14 cellular contexts compared by ENCODE assay signal in genomic region chr12:76329163-76329562, GRCh38. TPM values are rescaled to one million over a fixed set of nuclear protein-coding genes. Genes with fewer than 3 reads are reported as not detected.
DNase-seq lines count a peak whose midpoint lies in the region; ATAC-seq and TF ChIP-seq lines count a peak whose summit lies in the region.
"Had no signal": no experiment of that assay in that cellular context is flagged by ENCODE, and none has a peak within 500 bp of the region (broad histone marks: within the 10 kb centered on the region; RNA-seq: fewer than 3 reads in every experiment).

No MANE protein-coding gene starts in this region.

- H3K36me3 ChIP-seq in IMR-90 (ENCODE audit: control insufficient read depth, insufficient read depth, low read length) (no peaks in the 10 kb centered on the region), mammary epithelial cell (ENCODE audit: insufficient read depth, low read length) (no peaks in the 10 kb centered on the region)
- H3K36me3 ChIP-seq: WERI-Rb-1 had no signal

- no CpG with 5 or more reads among the region's 2 CpGs for WGBS in IMR-90 (ENCODE audit: extremely low coverage in 2 of 2, insufficient read length in 1 of 2), 2 experiments
- 39% methylated on average over 2 of the region's 2 CpGs for WGBS in mammary epithelial cell (ENCODE audit: low coverage, missing lambda C conversion rate)

- no peak for TF ChIP-seq CTCF in AG09309 (IDR thresholded peaks at IDR 0.05; ENCODE audit: control insufficient read depth, insufficient read depth, low read depth, low read length, missing control alignments)
- no peak for TF ChIP-seq CTCF in IMR-90 (conservative IDR thresholded peaks at IDR 0.05; ENCODE audit: low read depth, low read length)
- no peak for TF ChIP-seq CTCF in mammary epithelial cell (conservative IDR thresholded peaks at IDR 0.05 in 1 of 2, IDR thresholded peaks at IDR 0.05 in 1 of 2; ENCODE audit: extremely low read depth in 1 of 2, insufficient read depth in 1 of 2, low read depth in 1 of 2, low read length in 2 of 2)

- dilution Hi-C loops in IMR-90 (cut with HindIII; ENCODE audit: low sequenced_read_pairs, unreplicated experiment) (no loop called here), mammary epithelial cell (cut with HindIII; ENCODE audit: low sequenced_read_pairs) (no loop called here)

- H3K4me3 ChIP-seq in AG09309 (ENCODE audit: control insufficient read depth, low read depth, low read length) (no peak overlapping the region), IMR-90 (ENCODE audit: insufficient read depth, low read depth, low read length) (no peak overlapping the region), mammary epithelial cell (replicated peaks in 1 of 3; ENCODE audit: insufficient read depth in 1 of 3, low read depth in 2 of 3, low read length in 3 of 3) (no peak overlapping the region)
- H3K4me3 ChIP-seq: GM12878 had no signal

- CTCF ChIA-PET in IMR-90 (lab: Yijun Ruan, JAX) (interaction anchor here (1.2 kb wide), 1 partner anchor 8 kb away, joined by 3 read pairs; no protein-coding TSS in a partner anchor), mammary epithelial cell (lab: Charles Lee; ENCODE audit: low non-redundant PET) (no interaction called here)

- H4K5ac ChIP-seq in IMR-90 (ENCODE audit: low read depth, low read length), result no peak overlapping the region

- TF ChIP-seq POLR2A in IMR-90 (IDR thresholded peaks at IDR 0.05; ENCODE audit: low read depth, low read length), result no peak

- no peaks in the 10 kb centered on the region for H3K27me3 ChIP-seq in IMR-90 (ENCODE audit: control insufficient read depth, insufficient read depth, low read length)
- H3K27me3 ChIP-seq in mammary epithelial cell (ENCODE audit: insufficient read depth, low read length), result no peaks in the 10 kb centered on the region

- no peak overlapping the region for H4K91ac ChIP-seq in IMR-90 (ENCODE audit: insufficient read depth, low read depth, low read length)

- H2AK5ac ChIP-seq in IMR-90 (ENCODE audit: low read depth, low read length), result no peak overlapping the region

- H4K20me1 ChIP-seq in IMR-90 (ENCODE audit: insufficient read depth, low read length) (no peaks in the 10 kb centered on the region), mammary epithelial cell (ENCODE audit: insufficient read depth, low read length) (no peaks in the 10 kb centered on the region)

- ATAC-seq in IMR-90 (ENCODE audit: low read depth), result peak; percentile 91
- ATAC-seq: activated T-cell treated with anti-CD3 and anti-CD28 coated beads, Interleukin-2, amount 50 U/mL, for 72 hours; GM12878; stimulated activated naive B cell treated with anti-CD40 and anti-IgM and Interleukin-4, amounts not matched to agents 10 μg/mL and 1 μg/mL and 100 μg/mL, for 72 hours had no signal

- H3K9me3 ChIP-seq in IMR-90 (ENCODE audit: control insufficient read depth, insufficient read depth, low read length), result peaks cover 2% of the 10 kb centered on the region; the same call in 1 of the 2 replicates
- H3K9me3 ChIP-seq in mammary epithelial cell (replicated peaks; ENCODE audit: insufficient read depth, low read length), result no peaks in the 10 kb centered on the region

- H3K4ac ChIP-seq in IMR-90 (ENCODE audit: low read depth, low read length), result peak overlapping the region; percentile 39; the same call in 1 of the 2 replicates

- no peaks in the 10 kb centered on the region for H3K4me1 ChIP-seq in IMR-90 (ENCODE audit: control insufficient read depth, insufficient read depth, low read length)
- H3K4me1 ChIP-seq in mammary epithelial cell (ENCODE audit: insufficient read depth, low read length), result peaks cover 13% of the 10 kb centered on the region

- no peak overlapping the region for H3K4me2 ChIP-seq in IMR-90 (ENCODE audit: low read depth, low read length)
- H3K4me2 ChIP-seq in mammary epithelial cell (ENCODE audit: insufficient read depth, low read depth, low read length), result peak overlapping the region; percentile 45

- H3K27ac ChIP-seq in IMR-90 (ENCODE audit: insufficient read depth, low read length) (no peak overlapping the region), mammary epithelial cell (ENCODE audit: insufficient read depth, low read depth, low read length) (no peak overlapping the region)
- H3K27ac ChIP-seq: WERI-Rb-1 had no signal

- H2BK120ac ChIP-seq in IMR-90 (ENCODE audit: low read depth, low read length), result peak overlapping the region; percentile 82

- H2AFZ ChIP-seq in IMR-90 (replicated peaks; ENCODE audit: low read length, poor library complexity) (no peak overlapping the region), mammary epithelial cell (ENCODE audit: low read depth, low read length) (no peak overlapping the region)

- H3K79me2 ChIP-seq in mammary epithelial cell (ENCODE audit: insufficient read depth, low read length), result no peaks in the 10 kb centered on the region

- H3K9ac ChIP-seq in IMR-90 (ENCODE audit: low read depth, low read length) (no peak overlapping the region), mammary epithelial cell (ENCODE audit: insufficient read depth, low read length) (no peak overlapping the region)

- no peak for TF ChIP-seq RAD21 in IMR-90 (IDR thresholded peaks at IDR 0.05; ENCODE audit: low read length)

- H2BK20ac ChIP-seq in IMR-90 (ENCODE audit: low read depth, low read length), result peak overlapping the region; percentile 11; the same call in 1 of the 2 replicates

- H3K23ac ChIP-seq in IMR-90 (ENCODE audit: low read depth, low read length), result no peak overlapping the region

- no peak overlapping the region for H3K56ac ChIP-seq in IMR-90 (ENCODE audit: extremely low read depth, insufficient read depth, low read length)

- H2AK9ac ChIP-seq in IMR-90 (replicated peaks; ENCODE audit: low read depth, low read length, poor library complexity), result no peak overlapping the region

- H3K79me1 ChIP-seq in IMR-90 (ENCODE audit: low read depth in 1 of 2, low read length in 2 of 2), result no peaks in the 10 kb centered on the region

- H3K18ac ChIP-seq in IMR-90 (ENCODE audit: low read depth, low read length), result no peak overlapping the region

- BruUV-seq in IMR-90 (replicated peaks; lab: Mats Ljungman, UMichigan) (no TSS peak), mammary epithelial cell (replicated peaks; lab: Mats Ljungman, UMichigan) (no TSS peak)

- peak; percentile 80 for DNase-seq in AG09309 (ENCODE audit: low read depth)
- peak; percentile 86 for DNase-seq in IMR-90
- DNase-seq in mammary epithelial cell, result peak; percentile 58
- DNase-seq in iris pigment epithelial cell (ENCODE audit: low read depth), result peak; percentile 90
- DNase-seq in globus pallidus (ENCODE audit: low spot score), result no peak
- DNase-seq in MV-4-11 (lab: John Stamatoyannopoulos, UW), result no peak
- DNase-seq in NK-92 treated with Interleukin-12 subunit alpha and Interleukin-12 subunit beta, amount 100 ng/mL, for 24 hours (lab: John Stamatoyannopoulos, UW), result no peak
- no peak for DNase-seq in NCI-H748 treated with DMSO at 0.1 percent for 48 hours (lab: John Stamatoyannopoulos, UW)
- DNase-seq: activated T-cell treated with anti-CD3 and anti-CD28 coated beads, Interleukin-2, amount 50 U/mL, for 72 hours; CD4-positive, alpha-beta memory T cell; NCI-H1694 treated with DMSO at 0.1 percent for 48 hours; stimulated activated naive B cell treated with anti-CD40 and anti-IgM and Interleukin-4, amounts not matched to agents 10 μg/mL and 1 μg/mL and 100 μg/mL, for 72 hours; WERI-Rb-1 had no signal

- no peak overlapping the region for H2BK15ac ChIP-seq in IMR-90 (ENCODE audit: low read depth, low read length)

- H3K14ac ChIP-seq in IMR-90 (replicated peaks; ENCODE audit: low read depth, low read length), result no peak overlapping the region

- no peaks in the 10 kb centered on the region for H3K9me1 ChIP-seq in IMR-90 (ENCODE audit: insufficient read depth, low read length)

- POLR2A ChIA-PET in IMR-90 (lab: Charles Lee; ENCODE audit: unreplicated experiment), result no interaction called here

- in situ Hi-C loops in IMR-90 (cut with MboI; ENCODE audit: low sequenced_read_pairs), result no loop called here
- in situ Hi-C loops in mammary epithelial cell (cut with MboI; ENCODE audit: low sequenced_read_pairs in 2 of 2), result no loop called here

- peak overlapping the region; percentile 11 to 27; a peak in 2 of 4 replicates for H4K8ac ChIP-seq in IMR-90 (ENCODE audit: low read depth in 2 of 2, low read length in 2 of 2)

- intact Hi-C loops in IMR-90 (cut with micrococcal nuclease) (loop anchor here (5.0 kb wide), 1 partner anchor 52 kb away; no protein-coding TSS in a partner anchor), mammary epithelial cell (cut with micrococcal nuclease) (loop anchor here (5.0 kb wide), 1 partner anchor 247 kb away; the partner anchor contains the start of gene NAP1L1)

- peak overlapping the region; percentile 25 for H2BK5ac ChIP-seq in IMR-90 (ENCODE audit: low read depth, low read length, poor library complexity, severe bottlenecking)

TF ChIP-seq in IMR-90, 13 proteins besides CTCF, POLR2A, EP300 and RAD21:
- TF ChIP-seq BHLHE40 (IDR thresholded peaks at IDR 0.05; ENCODE audit: low read depth, low read length) (peak; percentile 67; the same call in 1 of the 2 replicates), CHD1 (IDR thresholded peaks at IDR 0.05; ENCODE audit: low read depth, low read length) (no peak), CEBPB (IDR thresholded peaks at IDR 0.05; ENCODE audit: low read depth, low read length) (peak; percentile 92), MXI1 (IDR thresholded peaks at IDR 0.05; ENCODE audit: borderline replicate concordance, low read depth, low read length) (no peak), MAFK (IDR thresholded peaks at IDR 0.05; ENCODE audit: low read depth, low read length) (peak; percentile 26; the same call in 1 of the 2 replicates)

RNA-seq across cellular contexts. Expression of gene BBS10, which starts 19.1 kb away (rescaled TPM):
- total RNA-seq in IMR-90 (2012; rRNA removed) (10.0 and 15.8 TPM in 2 replicates), mammary epithelial cell (10 to 100 TPM in 1 of 2 donors, 1 to 10 TPM in 1; 7.6 to 10.7 TPM)
- polyA plus RNA-seq in IMR-90 (2012; rRNA removed) (3.4 and 4.9 TPM in 2 replicates), mammary epithelial cell (3.3 TPM)
- 0.44 and 0.78 TPM in 2 replicates for polyA plus RNA-seq in IMR-90 (2012; cell fraction: cytosol; rRNA removed)
- 0.24 and 3.0 TPM in 2 replicates for polyA plus RNA-seq in IMR-90 (2012; cell fraction: nucleus; rRNA removed; ENCODE audit: low replicate concordance)
- 2.2 TPM for polyA minus RNA-seq in mammary epithelial cell

Comparison
In these comparisons a context has a peak if more than half of its experiments do, and no peak if none do; other contexts are left out.
1. DNase-seq: peak in AG09309 (single experiment), IMR-90 (single experiment), mammary epithelial cell (single experiment) and iris pigment epithelial cell (single experiment); none in globus pallidus (single experiment), MV-4-11 (single experiment), NK-92 treated with Interleukin-12 subunit alpha and Interleukin-12 subunit beta, amount 100 ng/mL, for 24 hours (single experiment) and NCI-H748 treated with DMSO at 0.1 percent for 48 hours (single experiment).